ENCODE assay signal across 28 cellular contexts in genomic region chr7:154871928-154872750, GRCh38.
DNase-seq lines count a peak whose midpoint lies in the region; ATAC-seq and TF ChIP-seq lines count a peak whose summit lies in the region.
"Had no signal": no experiment of that assay in that cellular context is flagged by ENCODE, and none has a peak within 500 bp of the region (broad histone marks: within the 10 kb centered on the region; RNA-seq: fewer than 3 reads in every experiment).

No MANE protein-coding gene starts in this region.

- BruUV-seq in Caco-2 (replicated peaks; lab: Mats Ljungman, UMichigan) = no TSS peak

- H3K9me3 ChIP-seq in endodermal cell (ENCODE audit: control insufficient read depth, low read length) (no peaks in the 10 kb centered on the region), neuronal stem cell (replicated peaks in 1 of 2; ENCODE audit: control insufficient read depth in 2 of 2, insufficient read depth in 1 of 2, low read depth in 1 of 2, low read length in 2 of 2) (peaks cover 0 to 3% of the 10 kb centered on the region in 2 donors), aorta (ENCODE audit: control insufficient read depth, low read length) (no peaks in the 10 kb centered on the region), Caco-2 (no peaks in the 10 kb centered on the region)
- H3K9me3 ChIP-seq: A549 had no signal

- H3K4me3 Mint-ChIP-seq in endodermal cell (no peak overlapping the region), Caco-2 (ENCODE audit: unreplicated experiment) (no peak overlapping the region)
- H3K4me3 Mint-ChIP-seq: CD8-positive, alpha-beta T cell had no signal

- WGBS in endodermal cell (ENCODE audit: insufficient coverage in 1 of 2, insufficient read length in 1 of 2), 2 experiments = 92 to 97% methylated on average over 11 to 20 of the region's 20 CpGs
- WGBS in neuronal stem cell (ENCODE audit: extremely low coverage in 2 of 2, insufficient read length in 2 of 2, insufficient replicate concordance in 1 of 2), 2 donors = no CpG with 5 or more reads among the region's 20 CpGs
- WGBS in aorta, 2 donors = 85 to 87% methylated on average over 19 to 20 of the region's 20 CpGs

- no peak overlapping the region for H3K4ac ChIP-seq in neuronal stem cell (ENCODE audit: low read length)

- no peak overlapping the region for H3K14ac ChIP-seq in neuronal stem cell (ENCODE audit: low read length)

- H2BK15ac ChIP-seq in neuronal stem cell (ENCODE audit: low read length) = peak overlapping the region; percentile 2

- no peak overlapping the region for H2AFZ ChIP-seq in neuronal stem cell (ENCODE audit: low read length)
- H2AFZ ChIP-seq: GM23248 had no signal

- no peaks in the 10 kb centered on the region for H3K79me1 ChIP-seq in neuronal stem cell (ENCODE audit: low read depth, low read length)

- H3K27ac Mint-ChIP-seq in endodermal cell = no peak overlapping the region
- H3K27ac Mint-ChIP-seq in Caco-2 (ENCODE audit: unreplicated experiment) = no peak overlapping the region
- H3K27ac Mint-ChIP-seq: CD8-positive, alpha-beta T cell had no signal

- no peak overlapping the region for H4K91ac ChIP-seq in neuronal stem cell (ENCODE audit: low read depth, low read length, poor library complexity)

- intact Hi-C loops in aorta (cut with DNase I) (no loop called here), Caco-2 (cut with micrococcal nuclease; ENCODE audit: unreplicated experiment) (no loop called here)

- H3K27me3 Mint-ChIP-seq in endodermal cell (ENCODE audit: insufficient read depth) (peaks cover 18% of the 10 kb centered on the region), Caco-2 (ENCODE audit: insufficient read depth, unreplicated experiment) (peaks cover 27% of the 10 kb centered on the region)

- H3K23ac ChIP-seq in neuronal stem cell (ENCODE audit: low read depth, low read length, poor library complexity) = no peak overlapping the region

- H3K4me3 ChIP-seq in H7 (ENCODE audit: insufficient read depth, low read depth, low read length) (no peak overlapping the region), endodermal cell (ENCODE audit: low read length) (no peak overlapping the region), neuronal stem cell (ENCODE audit: low read length in 2 of 2) (no peak overlapping the region), aorta (ENCODE audit: low read length in 2 of 2) (no peak overlapping the region), Caco-2 (ENCODE audit: low read depth, low read length) (no peak overlapping the region)
- H3K4me3 ChIP-seq: A549, GM12878, GM23248 had no signal

- H3K36me3 ChIP-seq in H7 (replicated peaks; ENCODE audit: control insufficient read depth, insufficient read depth, low read length) (no peaks in the 10 kb centered on the region), endodermal cell (ENCODE audit: control insufficient read depth, insufficient read depth, low read length) (no peaks in the 10 kb centered on the region), neuronal stem cell (replicated peaks in 1 of 2; ENCODE audit: control insufficient read depth in 2 of 2, insufficient read depth in 2 of 2, low read length in 2 of 2) (peaks cover 0 to 3% of the 10 kb centered on the region in 2 donors), aorta (ENCODE audit: control insufficient read depth in 1 of 2, insufficient read depth in 2 of 2, low read length in 1 of 2) (no peaks in the 10 kb centered on the region), Caco-2 (ENCODE audit: control insufficient read depth, insufficient read depth, low read length) (no peaks in the 10 kb centered on the region)

- no peaks in the 10 kb centered on the region for H3K27me3 ChIP-seq in H7 (ENCODE audit: control insufficient read depth, insufficient read depth, low read length)
- peaks cover 13% of the 10 kb centered on the region for H3K27me3 ChIP-seq in endodermal cell (ENCODE audit: control insufficient read depth, insufficient read depth, low read length, poor library complexity, severe bottlenecking)
- peaks cover 0 to 25% (median 2%) of the 10 kb centered on the region in 3 experiments for H3K27me3 ChIP-seq in neuronal stem cell (ENCODE audit: control insufficient read depth in 3 of 3, insufficient read depth in 3 of 3, low read depth in 1 of 3, low read length in 3 of 3)
- no peaks in the 10 kb centered on the region for H3K27me3 ChIP-seq in aorta (ENCODE audit: control insufficient read depth in 1 of 2, insufficient read depth in 2 of 2, low read length in 1 of 2)
- peaks cover 1% of the 10 kb centered on the region; the same call in 1 of the 2 replicates for H3K27me3 ChIP-seq in Caco-2 (replicated peaks; ENCODE audit: control insufficient read depth, insufficient read depth, low read length)

- H3K36me3 Mint-ChIP-seq in endodermal cell (ENCODE audit: low read depth) (no peaks in the 10 kb centered on the region), Caco-2 (ENCODE audit: insufficient read depth, unreplicated experiment) (no peaks in the 10 kb centered on the region)
- H3K36me3 Mint-ChIP-seq: CD8-positive, alpha-beta T cell had no signal

- peak overlapping the region; percentile 41 for H3K27ac ChIP-seq in endodermal cell (ENCODE audit: low read depth, low read length)
- H3K27ac ChIP-seq in neuronal stem cell (replicated peaks; ENCODE audit: low read length) = no peak overlapping the region
- H3K27ac ChIP-seq in aorta (ENCODE audit: low read depth in 1 of 2, low read length in 2 of 2) = no peak overlapping the region
- H3K27ac ChIP-seq: A549, GM23248, HL-60, RWPE1 had no signal

- no peak overlapping the region for H2BK5ac ChIP-seq in neuronal stem cell (ENCODE audit: low read length)

- DNase-seq in H7 (peak; percentile 61), endodermal cell (no peak), neuronal stem cell (ENCODE audit: low spot score) (no peak), aorta (peak; percentile 20 to 58), iPS-NIHi11 (ENCODE audit: low spot score) (no peak), Caco-2 (no peak), HCEC 1CT (no peak)
- DNase-seq: AML-193; CD8-positive, alpha-beta T cell; DMS 273 treated with DMSO at 0.1 percent for 48 hours; DMS79; EL; GDM1; GM23248; NCI-H1092; NCI-H1417 treated with DMSO at 0.1 percent for 48 hours; NCI-H1694 treated with DMSO at 0.1 percent for 48 hours; NCI-H2081; NCI-H226; NCI-H510A; NCI-H69; SHP77 had no signal

- POLR2A ChIA-PET in Caco-2 (lab: Charles Lee) = no interaction called here

- ATAC-seq in aorta (ENCODE audit: low FRiP score) = no peak
- ATAC-seq: A549; CD8-positive, alpha-beta T cell; GM12878; HCT116; Panc1 had no signal

- H2AK5ac ChIP-seq in neuronal stem cell (ENCODE audit: low read depth, low read length) = peak overlapping the region; percentile 26

- no peak overlapping the region for H3K9ac ChIP-seq in endodermal cell (ENCODE audit: extremely low read depth, low read length, poor library complexity, severe bottlenecking)
- no peak overlapping the region for H3K9ac ChIP-seq in neuronal stem cell (ENCODE audit: low read depth, low read length, poor library complexity)
- H3K9ac ChIP-seq: GM23248 had no signal

- no peak overlapping the region for H4K8ac ChIP-seq in neuronal stem cell (ENCODE audit: low read depth, low read length)

- no peak overlapping the region for H3K18ac ChIP-seq in neuronal stem cell (ENCODE audit: low read length)

- H2BK120ac ChIP-seq in neuronal stem cell (ENCODE audit: low read depth, low read length) = no peak overlapping the region

- H3K4me1 ChIP-seq in endodermal cell (ENCODE audit: control insufficient read depth, insufficient read depth, low read length) (peaks cover 6% of the 10 kb centered on the region), neuronal stem cell (ENCODE audit: control insufficient read depth in 2 of 2, insufficient read depth in 1 of 2, low read depth in 1 of 2, low read length in 2 of 2) (peaks cover 0 to 31% of the 10 kb centered on the region in 2 donors), aorta (ENCODE audit: control insufficient read depth in 1 of 2, insufficient read depth in 2 of 2, low read length in 2 of 2) (no peaks in the 10 kb centered on the region), Caco-2 (no peaks in the 10 kb centered on the region)
- H3K4me1 ChIP-seq: A549 had no signal

- CTCF ChIA-PET in Caco-2 (lab: Charles Lee) = no interaction called here

- TF ChIP-seq CTCF in endodermal cell (conservative IDR thresholded peaks at IDR 0.05) = no peak
- TF ChIP-seq CTCF in Caco-2 (IDR thresholded peaks at IDR 0.05; ENCODE audit: insufficient read depth in 1 of 2, low read depth in 1 of 2, low read length in 1 of 2, severe bottlenecking in 1 of 2, unreplicated experiment in 1 of 2) = no peak

- H2BK12ac ChIP-seq in neuronal stem cell (ENCODE audit: low read length) = no peak overlapping the region

- H3K4me1 Mint-ChIP-seq in endodermal cell (peaks cover 24% of the 10 kb centered on the region), Caco-2 (ENCODE audit: low read depth, unreplicated experiment) (no peaks in the 10 kb centered on the region)

- H3K9me3 Mint-ChIP-seq in endodermal cell = no peaks in the 10 kb centered on the region
- no peaks in the 10 kb centered on the region for H3K9me3 Mint-ChIP-seq in Caco-2 (ENCODE audit: unreplicated experiment)
- H3K9me3 Mint-ChIP-seq: CD8-positive, alpha-beta T cell had no signal

- no peak overlapping the region for H3K4me2 ChIP-seq in neuronal stem cell (ENCODE audit: insufficient read depth, low read length, poor library complexity, severe bottlenecking)
- H3K4me2 ChIP-seq: A549 had no signal

Comparison
In these comparisons a context has a peak if more than half of its experiments do, and no peak if none do; other contexts are left out.
1. DNase-seq: peak in H7 (single experiment) and aorta (2 of 2); none in endodermal cell (single experiment), neuronal stem cell (single experiment), iPS-NIHi11 (single experiment), Caco-2 (0 of 2) and HCEC 1CT (single experiment).